ENCODE assay signal across 14 cellular contexts in genomic region chr2:128602038-128602698, GRCh38.
DNase-seq lines count a peak whose midpoint lies in the region; ATAC-seq, FAIRE-seq and TF ChIP-seq lines count a peak whose summit lies in the region.
"Had no signal": no experiment of that assay in that cellular context is flagged by ENCODE, and none has a peak within 500 bp of the region (broad histone marks: within the 10 kb centered on the region; RNA-seq: fewer than 3 reads in every experiment).

No MANE protein-coding gene starts in this region.

- H2BK120ac ChIP-seq in H9 (ENCODE audit: low read depth, low read length, poor library complexity, severe bottlenecking) = no peak overlapping the region

- H3K27ac Mint-ChIP-seq in activated CD8-positive, alpha-beta memory T cell treated with anti-CD3 and anti-CD28 coated beads, Interleukin-2, amount 10 ng/mL, durations not matched to agents 7 days and 5 days = no peak overlapping the region
- H3K27ac Mint-ChIP-seq in H9 = no peak overlapping the region; a peak in 1 of 7 replicates
- H3K27ac Mint-ChIP-seq: IgD-negative memory B cell had no signal

- H3K4me1 ChIP-seq in H9 (ENCODE audit: insufficient read depth, low read length) = no peaks in the 10 kb centered on the region
- no peaks in the 10 kb centered on the region for H3K4me1 ChIP-seq in kidney (ENCODE audit: control insufficient read depth in 1 of 2, insufficient read depth in 1 of 2, low read depth in 1 of 2, low read length in 2 of 2)
- no peaks in the 10 kb centered on the region for H3K4me1 ChIP-seq in smooth muscle cell (ENCODE audit: low read depth)
- H3K4me1 ChIP-seq: Caco-2 had no signal

- no peak overlapping the region for H4K91ac ChIP-seq in H9 (ENCODE audit: insufficient read length, low read depth, low read length)

- CTCF ChIA-PET in activated CD8-positive, alpha-beta memory T cell treated with anti-CD3 and anti-CD28 coated beads, Interleukin-2, amount 10 ng/mL, durations not matched to agents 7 days and 5 days (lab: Charles Lee) = no interaction called here

- no peak overlapping the region for H3K4me3 Mint-ChIP-seq in activated CD8-positive, alpha-beta memory T cell treated with anti-CD3 and anti-CD28 coated beads, Interleukin-2, amount 10 ng/mL, durations not matched to agents 7 days and 5 days
- H3K4me3 Mint-ChIP-seq in H9 = no peak overlapping the region
- H3K4me3 Mint-ChIP-seq: IgD-negative memory B cell had no signal

- no CpG with 5 or more reads among the region's 11 CpGs for WGBS in H9 (ENCODE audit: extremely low coverage, insufficient read length, low lambda C conversion rate)
- WGBS in smooth muscle cell (ENCODE audit: low lambda C conversion rate) = 93% methylated on average over 11 of the region's 11 CpGs

- H2AFZ ChIP-seq in H9 (ENCODE audit: low read length) (no peak overlapping the region), smooth muscle cell (ENCODE audit: low read depth) (no peak overlapping the region)

- no peaks in the 10 kb centered on the region for H3K23me2 ChIP-seq in H9 (ENCODE audit: insufficient read length, low read depth, low read length, poor library complexity, severe bottlenecking)

- no peak overlapping the region for H3K4ac ChIP-seq in H9 (ENCODE audit: low read depth, low read length)

- H3K27ac ChIP-seq in H9 (ENCODE audit: insufficient read length, low read depth, low read length) (no peak overlapping the region), kidney (ENCODE audit: low read depth in 2 of 2, low read length in 2 of 2) (no peak overlapping the region), smooth muscle cell (ENCODE audit: low read depth) (no peak overlapping the region)

- no peak overlapping the region for H3K18ac ChIP-seq in H9 (ENCODE audit: insufficient read length, low read depth, low read length)

- H3K79me1 ChIP-seq in H9 (ENCODE audit: insufficient read depth, low read depth, low read length, poor library complexity, severe bottlenecking) = no peaks in the 10 kb centered on the region

- intact Hi-C loops in kidney (cut with DNase I) = no loop called here
- intact Hi-C loops in posterior vena cava (cut with DNase I) = no loop called here

- H4K5ac ChIP-seq in H9 (ENCODE audit: insufficient read length, low read depth, low read length) = no peak overlapping the region

- no peak overlapping the region for H3K4me3 ChIP-seq in kidney (ENCODE audit: low read length in 2 of 2)
- no peak overlapping the region for H3K4me3 ChIP-seq in smooth muscle cell

- no peak overlapping the region; the same call in 1 of the 2 replicates for H3K14ac ChIP-seq in H9 (ENCODE audit: insufficient read depth, low read length)

- no peak overlapping the region for H3T11ph ChIP-seq in H9 (ENCODE audit: low read length)

- no peak overlapping the region for H2BK12ac ChIP-seq in H9 (ENCODE audit: insufficient read length, low read depth, low read length)

- H3F3A ChIP-seq in smooth muscle cell (ENCODE audit: low read depth) = no peaks in the 10 kb centered on the region

- H2BK5ac ChIP-seq in H9 (ENCODE audit: insufficient read length, low read length) = no peak overlapping the region

- TF ChIP-seq CTCF in H9 (conservative IDR thresholded peaks at IDR 0.05) (no peak), kidney (IDR thresholded peaks at IDR 0.05; ENCODE audit: borderline replicate concordance, extremely low read depth, insufficient read depth) (no peak), smooth muscle cell (IDR thresholded peaks at IDR 0.05; ENCODE audit: borderline replicate concordance, insufficient read depth, poor library complexity, severe bottlenecking) (no peak)

- H2BK15ac ChIP-seq in H9 (ENCODE audit: low read depth, low read length) = no peak overlapping the region

- no peaks in the 10 kb centered on the region for H3K36me3 Mint-ChIP-seq in activated CD8-positive, alpha-beta memory T cell treated with anti-CD3 and anti-CD28 coated beads, Interleukin-2, amount 10 ng/mL, durations not matched to agents 7 days and 5 days
- H3K36me3 Mint-ChIP-seq in H9 (ENCODE audit: insufficient read depth in 1 of 3, low read depth in 3 of 3) = no peaks in the 10 kb centered on the region
- H3K36me3 Mint-ChIP-seq: IgD-negative memory B cell had no signal

- H3K36me3 ChIP-seq in kidney (ENCODE audit: control insufficient read depth in 1 of 2, insufficient read depth in 2 of 2, low read length in 2 of 2) (no peaks in the 10 kb centered on the region), smooth muscle cell (ENCODE audit: low read depth) (no peaks in the 10 kb centered on the region)

- DNase-seq in activated CD8-positive, alpha-beta memory T cell treated with anti-CD3 and anti-CD28 coated beads, Interleukin-2, amount 50 U/mL, for 48 hours = peak; percentile 28
- no peak for DNase-seq in activated CD8-positive, alpha-beta memory T cell treated with anti-CD3 and anti-CD28 coated beads, Interleukin-2, amount 10 ng/mL, durations not matched to agents 7 days and 5 days
- DNase-seq in H9 (peak; percentile 21), kidney (peak; percentile 39), posterior vena cava (ENCODE audit: low spot score) (peak; percentile 68), NCI-H2171 treated with DMSO at 0.1 percent for 48 hours (lab: John Stamatoyannopoulos, UW) (no peak), smooth muscle cell (lab: John Stamatoyannopoulos, UW; ENCODE audit: unreplicated experiment) (no peak)
- DNase-seq: 8988T, NCI-H1417, NCI-H2029, NCI-H524 had no signal

- H4K8ac ChIP-seq in H9 (replicated peaks; ENCODE audit: insufficient read length, low read depth, low read length) = no peak overlapping the region

- H3K9me3 ChIP-seq in H9 (ENCODE audit: control insufficient read depth, low read depth, low read length) (no peaks in the 10 kb centered on the region), kidney (ENCODE audit: control insufficient read depth in 1 of 2, low read length in 2 of 2) (no peaks in the 10 kb centered on the region), smooth muscle cell (replicated peaks; ENCODE audit: low read depth) (no peaks in the 10 kb centered on the region)
- H3K9me3 ChIP-seq: Caco-2 had no signal

- no peak overlapping the region for H3K23ac ChIP-seq in H9 (ENCODE audit: insufficient read length, low read depth, low read length)

- H3K9me3 Mint-ChIP-seq in activated CD8-positive, alpha-beta memory T cell treated with anti-CD3 and anti-CD28 coated beads, Interleukin-2, amount 10 ng/mL, durations not matched to agents 7 days and 5 days (ENCODE audit: low read depth) = no peaks in the 10 kb centered on the region
- no peaks in the 10 kb centered on the region; a peak in 2 of 5 replicates for H3K9me3 Mint-ChIP-seq in H9
- H3K9me3 Mint-ChIP-seq: IgD-negative memory B cell had no signal

- no peaks in the 10 kb centered on the region for H3K27me3 ChIP-seq in H9 (ENCODE audit: insufficient read depth, low read length)
- no peaks in the 10 kb centered on the region for H3K27me3 ChIP-seq in smooth muscle cell (ENCODE audit: low read depth)

- no peak overlapping the region for H3K56ac ChIP-seq in H9 (ENCODE audit: insufficient read length, low read depth, low read length)

- no peak overlapping the region for H2AK5ac ChIP-seq in H9 (ENCODE audit: insufficient read length, low read length)

- H3K4me2 ChIP-seq in H9 (ENCODE audit: insufficient read depth, insufficient read length, low read length) (no peak overlapping the region), smooth muscle cell (no peak overlapping the region)

- no peaks in the 10 kb centered on the region for H4K20me1 ChIP-seq in H9 (ENCODE audit: control insufficient read depth, insufficient read depth, insufficient read length)
- H4K20me1 ChIP-seq in smooth muscle cell (ENCODE audit: low read depth) = no peaks in the 10 kb centered on the region

- no peaks in the 10 kb centered on the region for H3K4me1 Mint-ChIP-seq in activated CD8-positive, alpha-beta memory T cell treated with anti-CD3 and anti-CD28 coated beads, Interleukin-2, amount 10 ng/mL, durations not matched to agents 7 days and 5 days
- peaks cover 0 to 4% of the 10 kb centered on the region in 2 experiments; a peak in 2 of 4 replicates for H3K4me1 Mint-ChIP-seq in H9
- H3K4me1 Mint-ChIP-seq: IgD-negative memory B cell had no signal

- no peak overlapping the region for H2BK20ac ChIP-seq in H9 (ENCODE audit: low read depth, low read length, poor library complexity, severe bottlenecking)

- no peak overlapping the region for H3K9ac ChIP-seq in H9 (ENCODE audit: extremely low read depth, insufficient read length, low read length)
- H3K9ac ChIP-seq in kidney (ENCODE audit: low read length in 2 of 2) = no peak overlapping the region
- no peak overlapping the region for H3K9ac ChIP-seq in smooth muscle cell (ENCODE audit: low read depth)

- H3K27me3 Mint-ChIP-seq in activated CD8-positive, alpha-beta memory T cell treated with anti-CD3 and anti-CD28 coated beads, Interleukin-2, amount 10 ng/mL, durations not matched to agents 7 days and 5 days = no peaks in the 10 kb centered on the region
- no peaks in the 10 kb centered on the region; the same call in 1 of the 2 replicates for H3K27me3 Mint-ChIP-seq in H9 (ENCODE audit: low read depth)
- H3K27me3 Mint-ChIP-seq: IgD-negative memory B cell had no signal

- H3K79me2 ChIP-seq in H9 (ENCODE audit: insufficient read depth, low read length) = no peaks in the 10 kb centered on the region
- no peaks in the 10 kb centered on the region for H3K79me2 ChIP-seq in smooth muscle cell (ENCODE audit: low read depth)

- FAIRE-seq in kidney (lab: Jason Lieb, UNC) = no peak

- ATAC-seq in activated CD8-positive, alpha-beta memory T cell treated with anti-CD3 and anti-CD28 coated beads, Interleukin-2, amount 10 ng/mL, durations not matched to agents 7 days and 5 days = no peak
- ATAC-seq in GM21737 (IDR thresholded peaks at IDR 0.05; ENCODE audit: unreplicated experiment) = no peak

Comparison
In these comparisons a context has a peak if more than half of its experiments do, and no peak if none do; other contexts are left out.
1. DNase-seq: peak in activated CD8-positive, alpha-beta memory T cell treated with anti-CD3 and anti-CD28 coated beads, Interleukin-2, amount 50 U/mL, for 48 hours (single experiment), H9 (single experiment), kidney (single experiment) and posterior vena cava (single experiment); none in activated CD8-positive, alpha-beta memory T cell treated with anti-CD3 and anti-CD28 coated beads, Interleukin-2, amount 10 ng/mL, durations not matched to agents 7 days and 5 days (single experiment), NCI-H2171 treated with DMSO at 0.1 percent for 48 hours (single experiment) and smooth muscle cell (single experiment).